ENCODE assay signal across 8 cellular contexts in genomic region chr2:37776487-37776886, GRCh38.
DNase-seq lines count a peak whose midpoint lies in the region; ATAC-seq and TF ChIP-seq lines count a peak whose summit lies in the region.
"Had no signal": no experiment of that assay in that cellular context is flagged by ENCODE, and none has a peak within 500 bp of the region (broad histone marks: within the 10 kb centered on the region; RNA-seq: fewer than 3 reads in every experiment).

No MANE protein-coding gene starts in this region.

- no peak for TF ChIP-seq POLR2A in breast epithelium (IDR thresholded peaks at IDR 0.05)

- H3K27ac ChIP-seq in HUES48 (ENCODE audit: low read depth, low read length) (peak overlapping the region; percentile 69), breast epithelium (peak overlapping the region; percentile 76 to 84)

- ATAC-seq in GM21515 (IDR thresholded peaks at IDR 0.05; ENCODE audit: unreplicated experiment) (no peak), HG03175 (IDR thresholded peaks at IDR 0.05; ENCODE audit: unreplicated experiment) (no peak)

- H3K9me3 ChIP-seq in HUES48 (ENCODE audit: control insufficient read depth, insufficient read depth, low read length) (no peaks in the 10 kb centered on the region; the same call in 1 of the 2 replicates), breast epithelium (no peaks in the 10 kb centered on the region)

- DNase-seq in breast epithelium (ENCODE audit: low spot score in 2 of 2) (no peak), kidney glomerular epithelial cell (lab: John Stamatoyannopoulos, UW) (peak; percentile 67), NCI-H82 treated with DMSO at 0.1 percent for 48 hours (lab: John Stamatoyannopoulos, UW; ENCODE audit: unreplicated experiment) (no peak)
- no peak for DNase-seq in central memory CD4-positive, alpha-beta T cell
- DNase-seq: activated T-cell treated with anti-CD3 and anti-CD28 coated beads, Interleukin-2, amount 50 U/mL, for 1 hour had no signal

- H3K4me3 ChIP-seq in HUES48 (ENCODE audit: low read depth, low read length), result no peak overlapping the region
- no peak overlapping the region for H3K4me3 ChIP-seq in breast epithelium

- no peak for TF ChIP-seq CTCF in breast epithelium (IDR thresholded peaks at IDR 0.05)

- H3K4me1 ChIP-seq in HUES48 (ENCODE audit: control insufficient read depth, insufficient read depth, low read length) (peaks cover 5% of the 10 kb centered on the region; the same call in 1 of the 2 replicates), breast epithelium (no peaks in the 10 kb centered on the region)

- H3K27me3 ChIP-seq in HUES48 (ENCODE audit: control insufficient read depth, insufficient read depth, low read length) (no peaks in the 10 kb centered on the region), breast epithelium (no peaks in the 10 kb centered on the region)

- intact Hi-C loops in breast epithelium (cut with DNase I; ENCODE audit: low total_unique reads), result no loop called here

- H3K9ac ChIP-seq in HUES48 (ENCODE audit: low read depth, low read length), result no peak overlapping the region

- H3K36me3 ChIP-seq in HUES48 (ENCODE audit: control insufficient read depth, insufficient read depth, low read length) (no peaks in the 10 kb centered on the region), breast epithelium (no peaks in the 10 kb centered on the region)
